Comparison of ENCODE assay signal across 2 cellular contexts in genomic region chr1:31689394-31689793, GRCh38.
TF ChIP-seq lines count a peak whose summit lies in the region.

No MANE protein-coding gene starts in this region.

TF ChIP-seq in A549, 52 proteins besides CTCF, POLR2A, EP300 and RAD21:
- no peak for TF ChIP-seq HEYL (CRISPR knock-in tag; IDR thresholded peaks at IDR 0.05)
- no peak for TF ChIP-seq ELK1 (IDR thresholded peaks at IDR 0.05; ENCODE audit: low read depth, low read length)
- TF ChIP-seq RNF2 (IDR thresholded peaks at IDR 0.05; ENCODE audit: borderline replicate concordance, low read depth), result no peak
- TF ChIP-seq GATA3 (IDR thresholded peaks at IDR 0.05; ENCODE audit: borderline replicate concordance), result no peak
- TF ChIP-seq HMGXB4 (CRISPR knock-in tag; IDR thresholded peaks at IDR 0.05; ENCODE audit: borderline replicate concordance), result no peak
- no peak for TF ChIP-seq E2F6 (IDR thresholded peaks at IDR 0.05; ENCODE audit: borderline replicate concordance, low read depth)
- no peak for TF ChIP-seq TFCP2L1 (CRISPR knock-in tag; IDR thresholded peaks at IDR 0.05)
- TF ChIP-seq CHD4 (IDR thresholded peaks at IDR 0.05; ENCODE audit: borderline replicate concordance), result no peak
- TF ChIP-seq CEBPB (IDR thresholded peaks at IDR 0.05), result no peak
- no peak for TF ChIP-seq ESRRA (IDR thresholded peaks at IDR 0.05; ENCODE audit: borderline replicate concordance, low read length)
- no peak for TF ChIP-seq HES2 (IDR thresholded peaks at IDR 0.05)
- no peak for TF ChIP-seq CBX8 (IDR thresholded peaks at IDR 0.05)
- no peak for TF ChIP-seq RARB (CRISPR knock-in tag; IDR thresholded peaks at IDR 0.05)
- TF ChIP-seq ZSCAN20 (CRISPR knock-in tag; IDR thresholded peaks at IDR 0.05), result no peak
- no peak for TF ChIP-seq BHLHE40 (IDR thresholded peaks at IDR 0.05; ENCODE audit: low read depth, low read length)
- no peak for TF ChIP-seq PHF8 (IDR thresholded peaks at IDR 0.05; ENCODE audit: borderline replicate concordance, low read depth)

TF ChIP-seq in HEK293, 187 proteins besides CTCF, POLR2A, EP300 and RAD21:
- TF ChIP-seq ZNF391 (tag by site-specific recombination; IDR thresholded peaks at IDR 0.05; ENCODE audit: borderline replicate concordance, low read depth) (no peak), ZNF37A (tag by site-specific recombination; IDR thresholded peaks at IDR 0.05) (no peak), GLIS2 (tag by site-specific recombination; IDR thresholded peaks at IDR 0.05) (0 out of 2 replicates have a peak, but pooled peaks have one; percentile 16), OSR2 (tag by site-specific recombination; IDR thresholded peaks at IDR 0.05) (no peak), WT1 (tag by site-specific recombination; IDR thresholded peaks at IDR 0.05) (no peak), ZNF629 (tag by site-specific recombination; IDR thresholded peaks at IDR 0.05) (no peak), MYNN (tag by site-specific recombination; IDR thresholded peaks at IDR 0.05; ENCODE audit: borderline replicate concordance) (peak; percentile 80)
